5 cellular contexts compared by ENCODE assay signal in the genomic region with DNA sequence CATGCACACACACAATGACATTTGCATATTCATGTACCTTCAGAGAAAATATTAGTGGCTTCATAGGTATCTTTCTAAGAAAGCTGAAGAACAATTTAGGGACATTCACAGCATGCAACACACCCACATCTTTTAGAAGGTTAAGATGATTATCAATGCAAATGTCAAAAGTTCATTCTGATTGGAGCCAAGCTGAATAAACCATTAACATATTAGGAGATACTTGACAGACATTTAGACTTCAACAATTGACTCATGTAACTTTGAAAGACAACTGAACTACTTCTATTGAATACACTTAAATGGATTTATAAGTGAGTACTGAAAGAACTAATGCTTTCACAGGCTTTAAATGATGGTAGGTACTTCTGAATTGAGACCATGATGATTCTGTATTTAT.
"Had no signal": no experiment of that assay in that cellular context is flagged by ENCODE, and none has a peak within 500 bp of the region (broad histone marks: within the 10 kb centered on the region; RNA-seq: fewer than 3 reads in every experiment).

No MANE protein-coding gene starts in this region.

- H3K36me3 Mint-ChIP-seq: IgD-negative memory B cell had no signal

- H3K4me3 ChIP-seq: K562 had no signal

- H3K27ac ChIP-seq: HL-60 had no signal

- H3K9me3 Mint-ChIP-seq: IgD-negative memory B cell had no signal

- DNase-seq: IMR-90, KBM-7 had no signal

- H3K27me3 Mint-ChIP-seq: IgD-negative memory B cell had no signal

- H3K4me3 Mint-ChIP-seq: IgD-negative memory B cell had no signal
